ENCODE assay signal across 28 cellular contexts in the genomic region with DNA sequence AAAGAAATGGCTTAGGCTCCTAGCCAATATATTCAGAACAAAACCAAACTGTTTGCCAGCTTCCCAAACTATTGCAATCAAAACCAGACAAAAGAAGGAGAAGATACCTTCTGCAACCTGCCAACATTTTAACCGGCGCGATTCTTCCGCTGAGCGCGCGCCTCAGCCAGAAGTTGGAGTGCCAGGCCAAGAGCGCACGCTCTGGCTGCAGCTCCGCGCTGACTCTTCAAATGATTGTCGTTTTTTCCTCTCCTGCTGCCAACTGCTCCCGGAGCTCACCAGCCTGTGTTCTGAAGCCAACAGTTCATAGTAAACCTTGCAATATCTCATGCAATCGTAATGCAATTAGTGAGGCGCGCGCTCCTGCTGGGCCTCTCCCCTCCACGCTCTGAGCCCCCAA.
"Had no signal": no experiment of that assay in that cellular context is flagged by ENCODE, and none has a peak within 500 bp of the region (broad histone marks: within the 10 kb centered on the region; RNA-seq: fewer than 3 reads in every experiment).

No MANE protein-coding gene starts in this region.

- H3K27me3 ChIP-seq: ascending aorta, cardiac muscle cell, colonic mucosa, esophagus squamous epithelium, hepatocyte had no signal

- H3K9me3 ChIP-seq: ascending aorta, breast epithelium, colonic mucosa, esophagus squamous epithelium, gastroesophageal sphincter had no signal

- H3K27ac ChIP-seq: ascending aorta, breast epithelium, cardiac muscle cell, colonic mucosa, epithelial cell of prostate, esophagus squamous epithelium, gastroesophageal sphincter, heart right ventricle, hepatocyte had no signal

- H3K4me3 ChIP-seq: ascending aorta, cardiac muscle cell, colonic mucosa, esophagus squamous epithelium, gastroesophageal sphincter, heart right ventricle, hepatocyte had no signal

- H3K36me3 ChIP-seq: ascending aorta, breast epithelium, cardiac muscle cell, colonic mucosa, esophagus squamous epithelium, gastroesophageal sphincter, heart right ventricle had no signal

- H3K4me1 ChIP-seq: ascending aorta, colonic mucosa, esophagus squamous epithelium, gastroesophageal sphincter, heart right ventricle had no signal

- DNase-seq: activated CD4-positive, alpha-beta memory T cell treated with anti-CD3 and anti-CD28 coated beads for 36 hours; activated CD4-positive, alpha-beta T cell treated with anti-CD3 and anti-CD28 coated beads for 36 hours; activated CD4-positive, alpha-beta T cell treated with anti-CD3 and anti-CD28 coated beads, Interleukin-2, amount 10 ng/mL, durations not matched to agents 24 days and 14 days; activated CD4-positive, CD25-positive, alpha-beta regulatory T cell; activated CD4-positive, CD25-positive, alpha-beta regulatory T cell treated with anti-CD3 and anti-CD28 coated beads, Interleukin-2, amount 50 U/mL, for 72 hours; activated CD8-positive, alpha-beta memory T cell treated with anti-CD3 and anti-CD28 coated beads, Interleukin-2, amount 10 ng/mL, durations not matched to agents 7 days and 5 days; activated CD8-positive, alpha-beta memory T cell treated with anti-CD3 and anti-CD28 coated beads, Interleukin-2, amount 50 U/mL, for 4 hours; activated CD8-positive, alpha-beta T cell treated with anti-CD3 and anti-CD28 coated beads, Interleukin-2, amount 10 ng/mL, durations not matched to agents 7 days and 5 days; activated gamma-delta T cell; activated naive CD4-positive, alpha-beta T cell; activated naive CD4-positive, alpha-beta T cell treated with anti-CD3 and anti-CD28 coated beads, Interleukin-2, amount 10 ng/mL, durations not matched to agents 7 days and 5 days; activated naive CD8-positive, alpha-beta T cell treated with anti-CD3 and anti-CD28 coated beads, Interleukin-2, amount 10 ng/mL, durations not matched to agents 7 days and 5 days; activated T-cell treated with anti-CD3 and anti-CD28 coated beads, Interleukin-2, amount 50 U/mL, for 1 hour; activated T-cell treated with anti-CD3 and anti-CD28 coated beads, Interleukin-2, amount 50 U/mL, for 48 hours; central memory CD4-positive, alpha-beta T cell; cerebellar nuclear complex; colonic mucosa; effector CD8-positive, alpha-beta T cell; esophagus squamous epithelium; foreskin melanocyte; heart right ventricle; T1000 had no signal
